8 cellular contexts compared by ENCODE assay signal in the genomic region with DNA sequence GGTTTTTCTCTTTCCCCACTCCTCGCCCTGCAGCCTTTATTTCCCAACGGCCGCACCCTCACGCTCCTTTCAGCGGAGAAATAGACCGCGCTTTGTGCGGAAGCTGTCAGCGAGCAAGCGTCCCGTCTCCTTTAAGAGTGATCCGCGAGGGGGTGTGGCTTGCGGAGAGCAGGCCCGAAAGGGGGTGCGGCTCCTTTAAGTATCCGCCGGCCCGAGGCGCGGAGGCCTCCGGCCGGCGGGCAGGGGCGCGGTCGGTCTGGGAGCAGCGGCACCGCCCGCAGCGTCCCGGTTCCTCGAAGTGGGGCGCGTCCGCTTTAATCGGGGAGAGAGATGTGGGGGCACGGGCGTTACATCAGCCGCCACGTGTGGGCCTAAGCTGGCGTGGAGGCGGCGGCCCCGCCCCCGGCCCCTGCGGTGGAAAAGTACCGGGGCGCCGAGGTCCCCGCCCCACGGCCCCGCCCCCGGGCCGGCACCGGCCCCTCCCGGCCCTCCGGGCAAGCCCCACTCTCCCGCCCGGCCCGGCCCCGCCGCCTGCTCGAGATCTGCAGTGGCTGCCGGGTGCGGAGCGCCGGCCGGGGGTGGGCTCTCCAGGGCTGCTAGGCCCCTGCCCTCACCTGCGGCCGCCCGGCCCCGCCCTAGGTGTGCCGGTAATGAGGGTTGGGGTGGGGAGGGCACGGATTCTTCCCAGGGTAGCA. TPM values are rescaled to one million over a fixed set of nuclear protein-coding genes. Genes with fewer than 3 reads are reported as not detected.
DNase-seq lines count a peak whose midpoint lies in the region; ATAC-seq and TF ChIP-seq lines count a peak whose summit lies in the region.

No MANE protein-coding gene starts in this region.

- H3K4me2 ChIP-seq in hepatocyte, result peak overlapping the region; percentile 86

- 2% methylated on average over 37 of the region's 75 CpGs for WGBS in hepatocyte (ENCODE audit: low lambda C conversion rate, missing lambda C conversion rate)
- 0 to 1% methylated on average over 61 to 75 of the region's 75 CpGs for WGBS in aorta, 2 donors

- peak; percentile 80 for DNase-seq in NCI-H146 (lab: John Stamatoyannopoulos, UW)
- peak; percentile 70 to 91 (median 79) for DNase-seq in T-helper 2 cell
- DNase-seq in anterior cingulate cortex (lab: John Stamatoyannopoulos, UW), result peak in 56 of 58 donors; percentile 55 to 95 (median 88)
- peak; percentile 96 for DNase-seq in hepatocyte (ENCODE audit: low spot score)
- DNase-seq in retina, result peak; percentile 97
- peak; percentile 94 to 95 for DNase-seq in aorta

- no peaks in the 10 kb centered on the region for H3K9me2 ChIP-seq in hepatocyte (replicated peaks; ENCODE audit: insufficient read depth)

- ATAC-seq in GM18499 (IDR thresholded peaks at IDR 0.05; ENCODE audit: insufficient read depth, unreplicated experiment) (peak; percentile 73), HG02840 (IDR thresholded peaks at IDR 0.05; ENCODE audit: low FRiP score, unreplicated experiment) (peak; percentile 82), aorta (ENCODE audit: low FRiP score) (peak; percentile 90)

- H3K27me3 ChIP-seq in hepatocyte (no peaks in the 10 kb centered on the region), aorta (ENCODE audit: control insufficient read depth in 1 of 2, insufficient read depth in 2 of 2, low read length in 1 of 2) (no peaks in the 10 kb centered on the region)

- H3K4me3 ChIP-seq in hepatocyte (peak overlapping the region; percentile 48), aorta (ENCODE audit: low read length in 2 of 2) (peak overlapping the region; percentile 72 to 79)

- peaks cover 9% of the 10 kb centered on the region for H3K79me2 ChIP-seq in hepatocyte

- H2AFZ ChIP-seq in hepatocyte, result peak overlapping the region; percentile 73

- no peak for TF ChIP-seq CTCF in hepatocyte (IDR thresholded peaks at IDR 0.05; ENCODE audit: poor library complexity)

- H3K36me3 ChIP-seq in hepatocyte (replicated peaks; ENCODE audit: insufficient read depth, low read depth) (no peaks in the 10 kb centered on the region), aorta (ENCODE audit: control insufficient read depth in 1 of 2, insufficient read depth in 2 of 2, low read length in 1 of 2) (no peaks in the 10 kb centered on the region)

- no peaks in the 10 kb centered on the region for H3K9me3 ChIP-seq in hepatocyte (ENCODE audit: low read depth)
- H3K9me3 ChIP-seq in aorta (ENCODE audit: control insufficient read depth, low read length), result no peaks in the 10 kb centered on the region

- H3K27ac ChIP-seq in hepatocyte (peak overlapping the region; percentile 84), aorta (ENCODE audit: low read depth in 1 of 2, low read length in 2 of 2) (peak overlapping the region in 1 of 2 donors; percentile 75)

- intact Hi-C loops in aorta (cut with DNase I), result loop anchor here in 1 of 2 donors (5.0 kb wide), 2 partner anchors 38 to 268 kb away; a partner anchor contains a TSS

- peaks cover 23% of the 10 kb centered on the region for H3K4me1 ChIP-seq in hepatocyte (ENCODE audit: insufficient read depth)
- H3K4me1 ChIP-seq in aorta (ENCODE audit: control insufficient read depth in 1 of 2, insufficient read depth in 2 of 2, low read length in 2 of 2), result no peaks in the 10 kb centered on the region

- no peaks in the 10 kb centered on the region for H4K20me1 ChIP-seq in hepatocyte (ENCODE audit: insufficient read depth, poor library complexity, severe bottlenecking)

RNA-seq across cellular contexts. Expression of a gene that starts 1.2 kb away (rescaled TPM):
- total RNA-seq in hepatocyte (13.5 and 14.6 TPM in 2 replicates), aorta (10 to 100 TPM in 1 of 2 donors, 1 to 10 TPM in 1; 5.5 to 18.9 TPM)
- polyA plus RNA-seq in hepatocyte (24.9 and 25.3 TPM in 2 replicates), aorta (1 to 10 TPM; 1.3 to 7.5 TPM)

RNA-seq across cellular contexts. Expression of a gene that starts 38.7 kb away (rescaled TPM):
- 11.0 and 13.2 TPM in 2 replicates for total RNA-seq in hepatocyte
- 23.7 and 27.7 TPM in 2 replicates for polyA plus RNA-seq in hepatocyte
- 1 to 10 TPM; 2.6 to 6.0 TPM for total RNA-seq in aorta
- 10 to 100 TPM in 1 of 2 donors, 1 to 10 TPM in 1; 5.8 to 29.7 TPM for polyA plus RNA-seq in aorta

RNA-seq across cellular contexts. Expression of a gene that starts 51.0 kb away (rescaled TPM):
- total RNA-seq in hepatocyte (45.7 and 48.2 TPM in 2 replicates), aorta (10 to 100 TPM; 31.8 to 32.2 TPM)
- polyA plus RNA-seq in hepatocyte (68.8 and 73.8 TPM in 2 replicates), aorta (10 to 100 TPM; 34.8 to 40.2 TPM)

RNA-seq across cellular contexts. Expression of a gene that starts 55.3 kb away (rescaled TPM):
- total RNA-seq in hepatocyte (195 and 216 TPM in 2 replicates), aorta (10 to 100 TPM; 77.9 to 79.8 TPM)
- polyA plus RNA-seq in hepatocyte (338 and 366 TPM in 2 replicates), aorta (100 to 1,000 TPM; 109 to 119 TPM)
